In the genomic region with DNA sequence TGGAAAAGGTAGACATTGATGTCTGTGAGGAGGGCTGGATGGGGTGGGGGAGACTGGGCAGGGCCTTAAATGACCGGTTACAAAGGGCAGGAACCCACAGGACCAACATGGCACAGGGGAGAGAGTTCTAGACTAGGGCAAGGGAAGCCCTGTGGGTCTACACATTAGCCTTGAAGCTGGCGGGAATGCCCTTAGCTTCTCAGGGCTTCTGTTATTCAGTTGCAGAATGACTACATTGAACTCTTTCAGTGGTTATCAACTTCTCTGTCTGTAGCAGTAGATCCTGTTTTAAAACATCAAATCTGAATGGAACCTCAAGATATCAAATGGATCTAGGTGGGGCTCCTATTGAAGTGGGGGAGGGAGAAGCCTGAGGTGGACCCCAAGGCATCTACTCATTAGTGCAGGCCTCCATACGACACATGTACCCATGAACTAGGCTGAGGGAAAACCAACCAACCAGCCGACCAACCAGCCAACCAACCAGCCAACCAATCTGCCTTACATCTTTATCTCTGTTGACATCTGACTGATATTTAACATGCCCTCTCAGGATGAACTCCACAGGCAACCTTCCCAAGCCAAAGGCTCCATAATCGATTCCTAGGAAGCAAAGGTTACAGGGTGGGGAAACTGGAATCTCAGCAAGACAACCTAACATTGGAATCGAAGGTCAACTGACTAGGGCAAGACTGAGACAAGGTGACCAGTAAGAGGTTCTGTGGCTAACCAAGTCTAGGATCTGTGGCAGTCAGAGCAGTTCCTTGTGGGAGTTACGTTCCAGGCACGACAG, we compare ENCODE assay signal across 1 cellular context.
A peak's percentile ranks its signal among the peaks of the same experiment; 100 is the strongest.
TF ChIP-seq lines count a peak whose summit lies in the region.

No MANE protein-coding gene starts in this region.

TF ChIP-seq in GM12878, 131 proteins besides CTCF, POLR2A, EP300 and RAD21 (continued from another document):
- no peak for TF ChIP-seq IRF5 (IDR thresholded peaks at IDR 0.05; ENCODE audit: borderline replicate concordance)
- 0 out of 2 replicates have a peak, but pooled peaks have one; percentile 38 for TF ChIP-seq ATF2 (IDR thresholded peaks at IDR 0.05; ENCODE audit: low read length)
- TF ChIP-seq, protein P1, sequence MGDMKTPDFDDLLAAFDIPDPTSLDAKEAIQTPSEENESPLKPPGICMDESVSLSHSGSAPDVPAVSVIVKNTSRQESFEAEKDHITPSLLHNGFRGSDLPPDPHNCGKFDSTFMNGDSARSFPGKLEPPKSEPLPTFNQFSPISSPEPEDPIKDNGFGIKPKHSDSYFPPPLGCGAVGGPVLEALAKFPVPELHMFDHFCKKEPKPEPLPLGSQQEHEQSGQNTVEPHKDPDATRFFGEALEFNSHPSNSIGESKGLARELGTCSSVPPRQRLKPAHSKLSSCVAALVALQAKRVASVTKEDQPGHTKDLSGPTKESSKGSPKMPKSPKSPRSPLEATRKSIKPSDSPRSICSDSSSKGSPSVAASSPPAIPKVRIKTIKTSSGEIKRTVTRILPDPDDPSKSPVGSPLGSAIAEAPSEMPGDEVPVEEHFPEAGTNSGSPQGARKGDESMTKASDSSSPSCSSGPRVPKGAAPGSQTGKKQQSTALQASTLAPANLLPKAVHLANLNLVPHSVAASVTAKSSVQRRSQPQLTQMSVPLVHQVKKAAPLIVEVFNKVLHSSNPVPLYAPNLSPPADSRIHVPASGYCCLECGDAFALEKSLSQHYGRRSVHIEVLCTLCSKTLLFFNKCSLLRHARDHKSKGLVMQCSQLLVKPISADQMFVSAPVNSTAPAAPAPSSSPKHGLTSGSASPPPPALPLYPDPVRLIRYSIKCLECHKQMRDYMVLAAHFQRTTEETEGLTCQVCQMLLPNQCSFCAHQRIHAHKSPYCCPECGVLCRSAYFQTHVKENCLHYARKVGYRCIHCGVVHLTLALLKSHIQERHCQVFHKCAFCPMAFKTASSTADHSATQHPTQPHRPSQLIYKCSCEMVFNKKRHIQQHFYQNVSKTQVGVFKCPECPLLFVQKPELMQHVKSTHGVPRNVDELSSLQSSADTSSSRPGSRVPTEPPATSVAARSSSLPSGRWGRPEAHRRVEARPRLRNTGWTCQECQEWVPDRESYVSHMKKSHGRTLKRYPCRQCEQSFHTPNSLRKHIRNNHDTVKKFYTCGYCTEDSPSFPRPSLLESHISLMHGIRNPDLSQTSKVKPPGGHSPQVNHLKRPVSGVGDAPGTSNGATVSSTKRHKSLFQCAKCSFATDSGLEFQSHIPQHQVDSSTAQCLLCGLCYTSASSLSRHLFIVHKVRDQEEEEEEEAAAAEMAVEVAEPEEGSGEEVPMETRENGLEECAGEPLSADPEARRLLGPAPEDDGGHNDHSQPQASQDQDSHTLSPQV (IDR thresholded peaks at IDR 0.05) = no peak
- TF ChIP-seq, protein P2, sequence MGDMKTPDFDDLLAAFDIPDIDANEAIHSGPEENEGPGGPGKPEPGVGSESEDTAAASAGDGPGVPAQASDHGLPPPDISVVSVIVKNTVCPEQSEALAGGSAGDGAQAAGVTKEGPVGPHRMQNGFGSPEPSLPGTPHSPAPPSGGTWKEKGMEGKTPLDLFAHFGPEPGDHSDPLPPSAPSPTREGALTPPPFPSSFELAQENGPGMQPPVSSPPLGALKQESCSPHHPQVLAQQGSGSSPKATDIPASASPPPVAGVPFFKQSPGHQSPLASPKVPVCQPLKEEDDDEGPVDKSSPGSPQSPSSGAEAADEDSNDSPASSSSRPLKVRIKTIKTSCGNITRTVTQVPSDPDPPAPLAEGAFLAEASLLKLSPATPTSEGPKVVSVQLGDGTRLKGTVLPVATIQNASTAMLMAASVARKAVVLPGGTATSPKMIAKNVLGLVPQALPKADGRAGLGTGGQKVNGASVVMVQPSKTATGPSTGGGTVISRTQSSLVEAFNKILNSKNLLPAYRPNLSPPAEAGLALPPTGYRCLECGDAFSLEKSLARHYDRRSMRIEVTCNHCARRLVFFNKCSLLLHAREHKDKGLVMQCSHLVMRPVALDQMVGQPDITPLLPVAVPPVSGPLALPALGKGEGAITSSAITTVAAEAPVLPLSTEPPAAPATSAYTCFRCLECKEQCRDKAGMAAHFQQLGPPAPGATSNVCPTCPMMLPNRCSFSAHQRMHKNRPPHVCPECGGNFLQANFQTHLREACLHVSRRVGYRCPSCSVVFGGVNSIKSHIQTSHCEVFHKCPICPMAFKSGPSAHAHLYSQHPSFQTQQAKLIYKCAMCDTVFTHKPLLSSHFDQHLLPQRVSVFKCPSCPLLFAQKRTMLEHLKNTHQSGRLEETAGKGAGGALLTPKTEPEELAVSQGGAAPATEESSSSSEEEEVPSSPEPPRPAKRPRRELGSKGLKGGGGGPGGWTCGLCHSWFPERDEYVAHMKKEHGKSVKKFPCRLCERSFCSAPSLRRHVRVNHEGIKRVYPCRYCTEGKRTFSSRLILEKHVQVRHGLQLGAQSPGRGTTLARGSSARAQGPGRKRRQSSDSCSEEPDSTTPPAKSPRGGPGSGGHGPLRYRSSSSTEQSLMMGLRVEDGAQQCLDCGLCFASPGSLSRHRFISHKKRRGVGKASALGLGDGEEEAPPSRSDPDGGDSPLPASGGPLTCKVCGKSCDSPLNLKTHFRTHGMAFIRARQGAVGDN (IDR thresholded peaks at IDR 0.05) = no peak
- no peak for TF ChIP-seq STAT1 (conservative IDR thresholded peaks at IDR 0.05)
- TF ChIP-seq CEBPB (IDR thresholded peaks at IDR 0.05; ENCODE audit: borderline replicate concordance in 1 of 2, low read depth in 2 of 2, low read length in 2 of 2) = no peak
- TF ChIP-seq FOXM1 (IDR thresholded peaks at IDR 0.05; ENCODE audit: low read depth, low read length) = peak; percentile 46; the same call in 1 of the 2 replicates
- TF ChIP-seq SMC3 (IDR thresholded peaks at IDR 0.05; ENCODE audit: borderline replicate concordance, low read length) = no peak
- no peak for TF ChIP-seq FOS (IDR thresholded peaks at IDR 0.05; ENCODE audit: borderline replicate concordance, extremely low read depth, insufficient read length)
- no peak for TF ChIP-seq PAX5 (IDR thresholded peaks at IDR 0.05; ENCODE audit: borderline replicate concordance, low read depth, low read length)
- no peak for TF ChIP-seq HDGF (IDR thresholded peaks at IDR 0.05)
- TF ChIP-seq SP1 (IDR thresholded peaks at IDR 0.05; ENCODE audit: low read depth, low read length) = no peak
- peak; percentile 81; the same call in 1 of the 2 replicates for TF ChIP-seq IRF4 (IDR thresholded peaks at IDR 0.05; ENCODE audit: low read depth, low read length)
- TF ChIP-seq, protein P3, sequence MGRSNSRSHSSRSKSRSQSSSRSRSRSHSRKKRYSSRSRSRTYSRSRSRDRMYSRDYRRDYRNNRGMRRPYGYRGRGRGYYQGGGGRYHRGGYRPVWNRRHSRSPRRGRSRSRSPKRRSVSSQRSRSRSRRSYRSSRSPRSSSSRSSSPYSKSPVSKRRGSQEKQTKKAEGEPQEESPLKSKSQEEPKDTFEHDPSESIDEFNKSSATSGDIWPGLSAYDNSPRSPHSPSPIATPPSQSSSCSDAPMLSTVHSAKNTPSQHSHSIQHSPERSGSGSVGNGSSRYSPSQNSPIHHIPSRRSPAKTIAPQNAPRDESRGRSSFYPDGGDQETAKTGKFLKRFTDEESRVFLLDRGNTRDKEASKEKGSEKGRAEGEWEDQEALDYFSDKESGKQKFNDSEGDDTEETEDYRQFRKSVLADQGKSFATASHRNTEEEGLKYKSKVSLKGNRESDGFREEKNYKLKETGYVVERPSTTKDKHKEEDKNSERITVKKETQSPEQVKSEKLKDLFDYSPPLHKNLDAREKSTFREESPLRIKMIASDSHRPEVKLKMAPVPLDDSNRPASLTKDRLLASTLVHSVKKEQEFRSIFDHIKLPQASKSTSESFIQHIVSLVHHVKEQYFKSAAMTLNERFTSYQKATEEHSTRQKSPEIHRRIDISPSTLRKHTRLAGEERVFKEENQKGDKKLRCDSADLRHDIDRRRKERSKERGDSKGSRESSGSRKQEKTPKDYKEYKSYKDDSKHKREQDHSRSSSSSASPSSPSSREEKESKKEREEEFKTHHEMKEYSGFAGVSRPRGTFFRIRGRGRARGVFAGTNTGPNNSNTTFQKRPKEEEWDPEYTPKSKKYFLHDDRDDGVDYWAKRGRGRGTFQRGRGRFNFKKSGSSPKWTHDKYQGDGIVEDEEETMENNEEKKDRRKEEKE (IDR thresholded peaks at IDR 0.05) = no peak
- TF ChIP-seq RUNX3 (IDR thresholded peaks at IDR 0.05; ENCODE audit: low read length) = peak; percentile 74
- no peak for TF ChIP-seq ZNF24 (IDR thresholded peaks at IDR 0.05)
- TF ChIP-seq MEF2B (IDR thresholded peaks at IDR 0.05; ENCODE audit: partially characterized antibody, poor library complexity, severe bottlenecking) = no peak
- TF ChIP-seq POU2F2 (IDR thresholded peaks at IDR 0.05; ENCODE audit: borderline replicate concordance, low read depth, low read length) = no peak
- peak in 1 of 2 experiments; percentile 49; a peak in 2 of 4 replicates for TF ChIP-seq IKZF2 (IDR thresholded peaks at IDR 0.05)
- no peak for TF ChIP-seq GATAD2B (conservative IDR thresholded peaks at IDR 0.05; ENCODE audit: low read depth)
- peak; percentile 61; the same call in 1 of the 2 replicates for TF ChIP-seq SPI1 (IDR thresholded peaks at IDR 0.05; ENCODE audit: borderline replicate concordance, insufficient read depth, low read depth, low read length)
TF ChIP-seq in GM12878: peak in this region for 8.
